Comparison of ENCODE assay signal across 26 cellular contexts in genomic region chr2:31784868-31785267, GRCh38.
"Had no signal": no experiment of that assay in that cellular context is flagged by ENCODE, and none has a peak within 500 bp of the region (broad histone marks: within the 10 kb centered on the region; RNA-seq: fewer than 3 reads in every experiment).

No MANE protein-coding gene starts in this region.

- FAIRE-seq: islet of Langerhans had no signal

- H3K4me2 ChIP-seq: neural progenitor cell, smooth muscle cell had no signal

- H3K27me3 ChIP-seq: neural progenitor cell, ovary, right atrium auricular region, right lobe of liver, transverse colon, upper lobe of right lung had no signal

- H2AFZ ChIP-seq: neural progenitor cell had no signal

- H3K27ac ChIP-seq: left ventricle myocardium inferior, neural progenitor cell, neutrophil, ovary, right atrium auricular region, right lobe of liver, transverse colon, upper lobe of right lung had no signal

- H3K9ac ChIP-seq: neural progenitor cell had no signal

- ATAC-seq: natural killer cell; right lobe of liver; stimulated activated memory B cell treated with anti-CD40 and anti-IgM and Interleukin-4, amounts not matched to agents 10 μg/mL and 1 μg/mL and 100 μg/mL, for 72 hours; stimulated activated naive CD8-positive, alpha-beta T cell treated with anti-CD3 and anti-CD28 coated beads, Interleukin-15, amount 100 ng/mL, for 72 hours; upper lobe of right lung had no signal

- DNase-seq: hypothalamus; immature natural killer cell; left ventricle myocardium inferior; mesendoderm; naive B cell; natural killer cell; nephron progenitor cell; occipital lobe; ovary; right lobe of liver; stimulated activated CD4-positive, alpha-beta T cell treated with anti-CD3 and anti-CD28 coated beads, Interleukin-1b, Interleukin-23, amount 100 ng/mL, for 48 hours; stimulated activated CD4-positive, alpha-beta T cell treated with anti-CD3 and anti-CD28 coated beads, Interleukin-2, amount 100 ng/mL, for 48 hours; stimulated activated CD4-positive, alpha-beta T cell treated with anti-CD3 and anti-CD28 coated beads, Interleukin-4, amount 100 ng/mL, for 4 hours; stimulated activated CD8-positive, alpha-beta memory T cell treated with anti-CD3 and anti-CD28 coated beads, Interleukin-4, amount 100 ng/mL, for 48 hours; stimulated activated naive CD4-positive, alpha-beta T cell treated with Interleukin-2 at 50 U/mL for 16 hours; stimulated activated naive CD8-positive, alpha-beta T cell treated with anti-CD3 and anti-CD28 coated beads, Interleukin-15, amount 100 ng/mL, for 72 hours; substantia nigra; transverse colon; upper lobe of right lung had no signal

- H3K9me3 ChIP-seq: neutrophil, ovary, right lobe of liver, upper lobe of right lung had no signal

- H3K4me1 ChIP-seq: left ventricle myocardium inferior, neural progenitor cell, right atrium auricular region, transverse colon, upper lobe of right lung had no signal

- H3K36me3 ChIP-seq: left ventricle myocardium inferior, neural progenitor cell, neutrophil, ovary, right atrium auricular region, right lobe of liver, transverse colon, upper lobe of right lung had no signal

- H3K4me3 ChIP-seq: left ventricle myocardium inferior, lung, neural progenitor cell, ovary, right atrium auricular region, right lobe of liver, smooth muscle cell, transverse colon, upper lobe of right lung had no signal
